Comparison of ENCODE assay signal across 24 cellular contexts in the genomic region with DNA sequence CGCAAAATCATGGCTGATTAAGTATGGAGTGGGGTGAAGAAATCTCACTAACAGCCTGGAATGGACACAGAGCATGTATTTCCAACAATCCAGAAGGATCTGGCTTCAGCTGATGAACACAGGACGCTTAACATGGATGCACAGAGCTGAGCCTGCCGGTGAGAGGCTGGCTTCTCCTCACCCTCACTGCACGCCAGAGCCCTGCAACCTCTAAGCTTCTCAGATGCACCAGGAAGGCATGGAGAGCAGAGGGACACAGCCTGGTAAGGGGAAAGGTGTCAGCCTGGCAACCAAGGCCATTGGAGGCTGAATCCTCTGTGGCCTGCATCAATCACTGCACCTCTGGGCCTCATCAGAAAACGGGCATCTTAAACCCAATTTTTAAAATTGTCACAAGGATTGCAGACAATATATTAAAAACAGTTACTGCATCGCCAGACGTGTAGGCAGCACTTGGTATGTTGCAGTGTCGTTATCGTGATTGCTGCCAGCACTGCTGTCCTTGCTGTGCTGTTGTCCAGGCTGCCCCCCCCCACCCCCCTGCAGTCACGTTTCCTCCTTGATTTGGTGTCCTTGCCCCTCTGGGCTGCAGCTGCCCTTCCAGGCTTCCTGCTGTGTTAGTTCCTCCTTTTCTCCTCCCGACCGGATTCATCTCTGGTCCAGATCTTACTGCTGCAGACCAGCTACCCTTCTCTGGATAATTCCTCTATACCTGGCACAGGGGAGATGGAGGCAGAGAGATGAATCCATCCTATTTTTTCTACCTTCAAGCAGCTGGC.
"Had no signal": no experiment of that assay in that cellular context is flagged by ENCODE, and none has a peak within 500 bp of the region (broad histone marks: within the 10 kb centered on the region; RNA-seq: fewer than 3 reads in every experiment).

No MANE protein-coding gene starts in this region.

- H3K36me3 ChIP-seq: gastroesophageal sphincter, heart left ventricle, left ventricle myocardium inferior had no signal

- ATAC-seq: esophagus mucosa, gastroesophageal sphincter, heart left ventricle, right cardiac atrium had no signal

- H3K36me3 Mint-ChIP-seq: activated naive CD8-positive, alpha-beta T cell treated with anti-CD3 and anti-CD28 coated beads, Interleukin-2, amount 10 ng/mL, durations not matched to agents 7 days and 5 days; brain; type B pancreatic cell had no signal

- H3K4me3 ChIP-seq: coronary artery, gastroesophageal sphincter, heart left ventricle, left ventricle myocardium inferior, skin epidermis had no signal

- FAIRE-seq: TTC549 had no signal

- H3K4me1 ChIP-seq: gastroesophageal sphincter, heart left ventricle, left ventricle myocardium inferior had no signal

- H3K9me3 ChIP-seq: gastroesophageal sphincter, heart left ventricle, left ventricle myocardium inferior had no signal

- DNase-seq: activated B cell treated with CpG ODN at 0.5 μM for 24 hours; activated CD4-positive, alpha-beta memory T cell treated with anti-CD3 and anti-CD28 coated beads, Interleukin-2, amount 10 ng/mL, durations not matched to agents 7 days and 5 days; activated CD4-positive, alpha-beta T cell treated with anti-CD3 and anti-CD28 coated beads for 48 hours; activated naive CD4-positive, alpha-beta T cell treated with Interleukin-2 at 50 U/mL for 16 hours; activated naive CD8-positive, alpha-beta T cell treated with anti-CD3 and anti-CD28 coated beads, Interleukin-2, amount 10 ng/mL, durations not matched to agents 7 days and 5 days; activated T-cell treated with anti-CD3 and anti-CD28 coated beads, Interleukin-2, amount 50 U/mL, for 1 hour; effector CD8-positive, alpha-beta T cell; heart left ventricle; kidney glomerular epithelial cell; left ventricle myocardium inferior; right cardiac atrium; stimulated activated CD4-positive, alpha-beta T cell treated with anti-CD3 and anti-CD28 coated beads, Interleukin-15, amount 100 ng/mL, for 24 hours; stimulated activated CD4-positive, alpha-beta T cell treated with anti-CD3 and anti-CD28 coated beads, Interleukin-2, amount 100 ng/mL, for 48 hours had no signal

- H3K4me3 Mint-ChIP-seq: activated B cell treated with CpG ODN at 0.5 μM for 24 hours; activated CD4-positive, alpha-beta memory T cell treated with anti-CD3 and anti-CD28 coated beads, Interleukin-2, amount 10 ng/mL, durations not matched to agents 7 days and 5 days; activated naive CD8-positive, alpha-beta T cell treated with anti-CD3 and anti-CD28 coated beads, Interleukin-2, amount 10 ng/mL, durations not matched to agents 7 days and 5 days; brain; neural crest cell; stimulated activated naive CD8-positive, alpha-beta T cell treated with anti-CD3 and anti-CD28 coated beads, Interleukin-15, Interleukin-2, amounts not matched to agents 100 ng/mL and 50 ng/mL, for 24 hours; type B pancreatic cell had no signal

- H3K27me3 Mint-ChIP-seq: activated B cell treated with CpG ODN at 0.5 μM for 24 hours; activated CD4-positive, alpha-beta memory T cell treated with anti-CD3 and anti-CD28 coated beads, Interleukin-2, amount 10 ng/mL, durations not matched to agents 7 days and 5 days; activated naive CD8-positive, alpha-beta T cell treated with anti-CD3 and anti-CD28 coated beads, Interleukin-2, amount 10 ng/mL, durations not matched to agents 7 days and 5 days; progenitor cell of endocrine pancreas had no signal

- H3K9me3 Mint-ChIP-seq: activated B cell treated with CpG ODN at 0.5 μM for 24 hours; activated CD4-positive, alpha-beta memory T cell treated with anti-CD3 and anti-CD28 coated beads, Interleukin-2, amount 10 ng/mL, durations not matched to agents 7 days and 5 days; activated T-helper 2 cell treated with anti-CD3 and anti-CD28 coated beads, Interferon-gamma antibody, Interleukin-2, Interleukin-4, amounts not matched to agents 10 μg/mL and 5 μg/mL and 100 μg/mL, durations not matched to agents 14 hours and 24 hours and 36 hours; brain; neural crest cell; type B pancreatic cell had no signal

- H3K27me3 ChIP-seq: gastroesophageal sphincter had no signal

- H3K4me1 Mint-ChIP-seq: activated B cell treated with CpG ODN at 0.5 μM for 24 hours; activated CD4-positive, alpha-beta memory T cell treated with anti-CD3 and anti-CD28 coated beads, Interleukin-2, amount 10 ng/mL, durations not matched to agents 7 days and 5 days; activated naive CD8-positive, alpha-beta T cell treated with anti-CD3 and anti-CD28 coated beads, Interleukin-2, amount 10 ng/mL, durations not matched to agents 7 days and 5 days had no signal

- H3K27ac Mint-ChIP-seq: activated B cell treated with CpG ODN at 0.5 μM for 24 hours; activated CD4-positive, alpha-beta memory T cell treated with anti-CD3 and anti-CD28 coated beads, Interleukin-2, amount 10 ng/mL, durations not matched to agents 7 days and 5 days; activated naive CD8-positive, alpha-beta T cell treated with anti-CD3 and anti-CD28 coated beads, Interleukin-2, amount 10 ng/mL, durations not matched to agents 7 days and 5 days; activated T-helper 2 cell treated with anti-CD3 and anti-CD28 coated beads, Interferon-gamma antibody, Interleukin-2, Interleukin-4, amounts not matched to agents 10 μg/mL and 5 μg/mL and 100 μg/mL, durations not matched to agents 14 hours and 24 hours and 36 hours; progenitor cell of endocrine pancreas; stimulated activated naive CD8-positive, alpha-beta T cell treated with anti-CD3 and anti-CD28 coated beads, Interleukin-15, Interleukin-2, amounts not matched to agents 100 ng/mL and 50 ng/mL, for 24 hours; type B pancreatic cell had no signal

- H3K27ac ChIP-seq: coronary artery, gastroesophageal sphincter, heart left ventricle, left ventricle myocardium inferior, skin epidermis had no signal
